Comparison of ENCODE assay signal across 31 cellular contexts in the genomic region with DNA sequence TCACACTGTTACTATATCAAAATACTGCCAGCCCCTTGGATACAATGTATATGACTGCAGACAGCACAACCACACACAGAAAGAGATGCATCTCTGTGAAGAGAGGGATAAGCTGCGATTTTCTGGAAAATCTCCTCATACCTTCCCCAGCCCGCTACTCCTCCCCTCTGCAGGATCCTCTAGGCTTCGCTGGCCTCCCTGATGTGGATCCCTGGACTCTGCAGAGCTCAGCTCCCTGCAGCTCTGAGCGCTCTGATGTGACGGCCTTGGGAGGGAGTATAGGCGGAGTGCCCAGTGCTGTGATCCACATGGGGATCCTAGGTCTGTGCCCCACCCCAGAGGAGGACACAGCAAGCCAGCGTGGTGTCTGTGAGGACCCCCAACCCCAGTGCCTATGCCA.
"Had no signal": no experiment of that assay in that cellular context is flagged by ENCODE, and none has a peak within 500 bp of the region (broad histone marks: within the 10 kb centered on the region; RNA-seq: fewer than 3 reads in every experiment).

No MANE protein-coding gene starts in this region.

- H3K27me3 ChIP-seq: pancreas, right atrium auricular region, transverse colon, upper lobe of right lung, uterus had no signal

- H3K4me3 Mint-ChIP-seq: memory B cell, mesothelial cell of epicardium, nephron progenitor cell had no signal

- H3K27me3 Mint-ChIP-seq: naive thymus-derived CD8-positive, alpha-beta T cell had no signal

- FAIRE-seq: endothelial cell of umbilical vein, kidney, pancreas had no signal

- H3K27ac Mint-ChIP-seq: memory B cell, mesothelial cell of epicardium, nephron progenitor cell had no signal

- H3K9me3 Mint-ChIP-seq: memory B cell had no signal

- H3K36me3 Mint-ChIP-seq: memory B cell, mesothelial cell of epicardium had no signal

- H3K27ac ChIP-seq: dorsolateral prefrontal cortex, esophagus muscularis mucosa, pancreas, prostate gland, right atrium auricular region, transverse colon, upper lobe of right lung, uterus had no signal

- H3K9me3 ChIP-seq: esophagus muscularis mucosa, mucosa of descending colon, pancreas, prostate gland, right atrium auricular region, transverse colon, upper lobe of right lung, uterus had no signal

- H3K36me3 ChIP-seq: esophagus muscularis mucosa, pancreas, prostate gland, right atrium auricular region, transverse colon, upper lobe of right lung, uterus had no signal

- ATAC-seq: left lobe of liver; mucosa of descending colon; naive thymus-derived CD8-positive, alpha-beta T cell; pancreas; sciatic nerve; stimulated activated naive CD8-positive, alpha-beta T cell treated with anti-CD3 and anti-CD28 coated beads, Interleukin-15, Interleukin-2, amounts not matched to agents 100 U/mL and 50 U/mL, for 24 hours; upper lobe of right lung had no signal

- H3K4me2 ChIP-seq: smooth muscle cell had no signal

- DNase-seq: caudate nucleus; cerebellar nuclear complex; dorsolateral prefrontal cortex; effector CD8-positive, alpha-beta T cell; foreskin melanocyte; hypothalamus; kidney; mucosa of descending colon; naive thymus-derived CD8-positive, alpha-beta T cell; nephron progenitor cell; occipital lobe; stimulated activated CD4-positive, alpha-beta T cell treated with anti-CD3 and anti-CD28 coated beads, Interleukin-12 subunit alpha, Interleukin-12 subunit beta, amount 100 ng/mL, for 4 hours; stimulated activated CD4-positive, alpha-beta T cell treated with anti-CD3 and anti-CD28 coated beads, Interleukin-1b, Interleukin-23, amount 100 ng/mL, for 48 hours; stimulated activated CD4-positive, alpha-beta T cell treated with anti-CD3 and anti-CD28 coated beads, Interleukin-4, amount 100 ng/mL, for 1 hour; stimulated activated CD8-positive, alpha-beta memory T cell treated with anti-CD3 and anti-CD28 coated beads, Interleukin-4, amount 100 ng/mL, for 48 hours; stimulated activated naive CD8-positive, alpha-beta T cell treated with anti-CD3 and anti-CD28 coated beads, Interleukin-15, Interleukin-2, amounts not matched to agents 100 U/mL and 50 U/mL, for 24 hours; substantia nigra; transverse colon; upper lobe of right lung; uterus had no signal

- H3K4me1 ChIP-seq: esophagus muscularis mucosa, pancreas, prostate gland, right atrium auricular region, transverse colon, upper lobe of right lung, uterus had no signal

- H3K4me3 ChIP-seq: dorsolateral prefrontal cortex, esophagus muscularis mucosa, lung, mucosa of descending colon, pancreas, prostate gland, right atrium auricular region, smooth muscle cell, transverse colon, upper lobe of right lung, uterus had no signal
